18 cellular contexts compared by ENCODE assay signal in genomic region chr10:10699427-10699826, GRCh38.
DNase-seq lines count a peak whose midpoint lies in the region; ATAC-seq and TF ChIP-seq lines count a peak whose summit lies in the region.
"Had no signal": no experiment of that assay in that cellular context is flagged by ENCODE, and none has a peak within 500 bp of the region (broad histone marks: within the 10 kb centered on the region; RNA-seq: fewer than 3 reads in every experiment).

No MANE protein-coding gene starts in this region.

- H3K27ac ChIP-seq in upper lobe of right lung, result no peak overlapping the region
- H3K27ac ChIP-seq in prostate gland, result no peak overlapping the region
- H3K27ac ChIP-seq: ascending aorta, dorsolateral prefrontal cortex, right atrium auricular region had no signal

- intact Hi-C loops in head of caudate nucleus (cut with DNase I) (no loop called here), upper lobe of right lung (cut with DNase I) (no loop called here), prostate gland (cut with DNase I) (no loop called here)

- DNase-seq in SKM-1 treated with dmso at 0.1 percent for 144 hours (lab: John Stamatoyannopoulos, UW; ENCODE audit: unreplicated experiment) (peak; percentile 27), SKM-1 (lab: John Stamatoyannopoulos, UW; ENCODE audit: unreplicated experiment) (no peak), NCI-H748 treated with DMSO at 0.1 percent for 48 hours (lab: John Stamatoyannopoulos, UW) (peak; percentile 3), head of caudate nucleus (peak in 32 of 42 donors; percentile 7 to 69 (median 34)), upper lobe of right lung (no peak), prostate gland (ENCODE audit: low spot score) (no peak)
- DNase-seq in activated CD4-positive, alpha-beta T cell treated with anti-CD3 and anti-CD28 coated beads, Interleukin-2, amount 50 U/mL, for 48 hours, result no peak
- DNase-seq: activated CD4-positive, CD25-positive, alpha-beta regulatory T cell treated with anti-CD3 and anti-CD28 coated beads, Interleukin-2, amount 50 U/mL, for 72 hours; activated T-cell treated with anti-CD3 and anti-CD28 coated beads, Interleukin-2, amount 50 U/mL, for 72 hours; dorsolateral prefrontal cortex; hippocampal formation; NCI-H1105; NCI-H2171 treated with DMSO at 0.1 percent for 48 hours; NCI-H82 had no signal

- ATAC-seq in upper lobe of right lung (peak; percentile 32), GM18861 (IDR thresholded peaks at IDR 0.05; ENCODE audit: unreplicated experiment) (no peak)
- ATAC-seq: activated naive CD4-positive, alpha-beta T cell treated with anti-CD3 and anti-CD28 coated beads, Interleukin-2, amount 50 U/mL, for 72 hours; activated T-cell treated with anti-CD3 and anti-CD28 coated beads, Interleukin-2, amount 50 U/mL, for 72 hours had no signal

- WGBS in prostate gland, result 14% methylated on average over 3 of the region's 3 CpGs

- TF ChIP-seq POLR2A in prostate gland (IDR thresholded peaks at IDR 0.05), result no peak

- H3K9me3 ChIP-seq in upper lobe of right lung, result no peaks in the 10 kb centered on the region
- H3K9me3 ChIP-seq in prostate gland, result no peaks in the 10 kb centered on the region
- H3K9me3 ChIP-seq: ascending aorta, right atrium auricular region had no signal

- H3K4me1 ChIP-seq in upper lobe of right lung (no peaks in the 10 kb centered on the region), prostate gland (replicated peaks) (no peaks in the 10 kb centered on the region)
- H3K4me1 ChIP-seq: ascending aorta, right atrium auricular region had no signal

- no peaks in the 10 kb centered on the region for H3K36me3 ChIP-seq in upper lobe of right lung
- no peaks in the 10 kb centered on the region for H3K36me3 ChIP-seq in prostate gland
- H3K36me3 ChIP-seq: ascending aorta, right atrium auricular region had no signal

- TF ChIP-seq CTCF in upper lobe of right lung (IDR thresholded peaks at IDR 0.05), result no peak
- no peak for TF ChIP-seq CTCF in prostate gland (IDR thresholded peaks at IDR 0.05)

- no peaks in the 10 kb centered on the region for H3K27me3 ChIP-seq in upper lobe of right lung
- H3K27me3 ChIP-seq in prostate gland (replicated peaks; ENCODE audit: insufficient read depth), result no peaks in the 10 kb centered on the region
- H3K27me3 ChIP-seq: ascending aorta, dorsolateral prefrontal cortex, right atrium auricular region had no signal

- no peak overlapping the region for H3K4me3 ChIP-seq in upper lobe of right lung
- H3K4me3 ChIP-seq in prostate gland, result no peak overlapping the region
- H3K4me3 ChIP-seq: ascending aorta, dorsolateral prefrontal cortex, right atrium auricular region had no signal

Comparison
In these comparisons a context has a peak if more than half of its experiments do, and no peak if none do; other contexts are left out.
1. DNase-seq: peak in SKM-1 treated with dmso at 0.1 percent for 144 hours (single experiment), NCI-H748 treated with DMSO at 0.1 percent for 48 hours (single experiment) and head of caudate nucleus (32 of 42); none in SKM-1 (single experiment), upper lobe of right lung (single experiment), activated CD4-positive, alpha-beta T cell treated with anti-CD3 and anti-CD28 coated beads, Interleukin-2, amount 50 U/mL, for 48 hours (0 of 2) and prostate gland (single experiment).